2 cellular contexts compared by ENCODE assay signal in the genomic region with DNA sequence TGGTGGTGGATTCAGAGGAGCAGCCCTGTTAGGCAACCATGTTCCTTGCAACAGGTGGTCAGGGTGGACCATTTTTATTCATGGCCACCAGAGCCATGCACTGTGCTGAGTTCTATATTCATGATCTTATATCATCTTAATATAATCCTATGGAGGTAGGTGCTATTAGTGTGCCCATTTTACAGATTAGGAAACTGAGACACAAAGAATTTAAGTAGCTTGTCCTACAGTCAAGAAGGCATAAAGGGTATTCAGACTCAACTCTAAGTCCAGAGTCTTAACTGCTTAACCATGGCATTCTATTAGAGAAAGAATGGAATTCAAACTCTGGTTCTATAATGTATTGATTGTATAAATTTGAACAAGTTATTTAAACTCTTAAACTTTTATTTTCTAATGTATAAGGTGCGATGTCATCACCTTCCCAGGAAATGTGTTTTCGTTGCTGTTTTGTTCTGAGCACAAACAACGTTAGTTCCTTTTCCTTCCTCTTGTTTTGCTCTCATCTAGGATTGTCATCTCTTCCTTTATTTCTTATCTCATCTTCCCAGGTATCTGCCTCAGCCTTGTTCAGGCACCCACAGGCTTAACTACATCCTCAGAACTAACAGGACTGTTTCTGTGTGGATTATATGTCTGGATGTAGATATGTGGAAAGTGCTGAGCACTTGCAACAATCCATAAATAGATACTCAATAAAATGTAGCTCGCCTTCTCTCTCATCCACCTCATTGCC.
TF ChIP-seq lines count a peak whose summit lies in the region.

No MANE protein-coding gene starts in this region.

TF ChIP-seq in WTC11, 78 proteins besides CTCF, POLR2A, EP300 and RAD21:
- TF ChIP-seq GTF2I (CRISPR knock-in tag; conservative IDR thresholded peaks at IDR 0.05) (0 out of 2 replicates have a peak, but pooled peaks have one; percentile 46), TEAD1 (CRISPR knock-in tag; IDR thresholded peaks at IDR 0.05) (no peak)

TF ChIP-seq in endothelial cell of umbilical vein, 7 proteins besides CTCF, POLR2A, EP300 and RAD21:
- peak; percentile 46 for TF ChIP-seq JUN (IDR thresholded peaks at IDR 0.05; ENCODE audit: borderline replicate concordance, insufficient read depth, insufficient read length, low read depth)
- TF ChIP-seq POLR2AphosphoS5 (IDR thresholded peaks at IDR 0.05; ENCODE audit: insufficient read depth, low read depth, low read length), result no peak
- peak; percentile 78 for TF ChIP-seq GATA2 (IDR thresholded peaks at IDR 0.05; ENCODE audit: insufficient read depth, insufficient read length, low read depth, low read length)
- TF ChIP-seq, protein P1, sequence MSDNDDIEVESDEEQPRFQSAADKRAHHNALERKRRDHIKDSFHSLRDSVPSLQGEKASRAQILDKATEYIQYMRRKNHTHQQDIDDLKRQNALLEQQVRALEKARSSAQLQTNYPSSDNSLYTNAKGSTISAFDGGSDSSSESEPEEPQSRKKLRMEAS (IDR thresholded peaks at IDR 0.05; ENCODE audit: insufficient read depth, insufficient read length), result no peak
- no peak for TF ChIP-seq MYC (IDR thresholded peaks at IDR 0.05; ENCODE audit: low read depth, low read length)
TF ChIP-seq in endothelial cell of umbilical vein: peak in this region for 2.
